Comparison of ENCODE assay signal across 8 cellular contexts in the genomic region with DNA sequence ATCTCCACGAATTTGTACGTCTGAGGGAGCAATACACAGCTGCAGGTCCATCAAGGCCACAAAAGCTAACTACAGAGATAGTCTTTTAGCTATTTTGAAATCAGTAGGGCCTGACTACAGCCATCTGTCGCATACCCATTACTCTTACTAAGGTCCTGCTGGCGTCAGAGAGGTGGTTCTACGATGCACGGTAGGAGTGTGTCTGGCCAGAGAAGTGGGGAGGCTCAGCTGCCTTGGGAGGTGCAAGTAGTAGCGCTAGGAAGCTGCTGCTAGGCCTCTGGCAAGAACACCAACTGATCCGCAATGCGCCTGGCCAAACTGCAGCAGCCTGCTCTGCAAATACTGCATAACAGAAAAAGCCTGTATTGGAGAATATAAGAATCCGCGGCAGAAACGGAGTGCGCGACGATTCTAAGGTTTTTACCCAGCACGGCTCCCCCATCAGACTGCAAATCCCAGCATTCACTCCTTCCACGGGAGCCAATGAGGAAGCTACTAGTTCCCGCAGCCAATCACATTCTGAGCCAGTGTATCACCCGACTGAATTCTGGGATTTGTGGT. TPM values are rescaled to one million over a fixed set of nuclear protein-coding genes. Genes with fewer than 3 reads are reported as not detected.
DNase-seq lines count a peak whose midpoint lies in the region; TF ChIP-seq lines count a peak whose summit lies in the region.

No MANE protein-coding gene starts in this region.

- TF ChIP-seq CTCF in H9 (conservative IDR thresholded peaks at IDR 0.05): no peak
- TF ChIP-seq CTCF in type B pancreatic cell (conservative IDR thresholded peaks at IDR 0.05): no peak

- H3K27me3 Mint-ChIP-seq in H9 (ENCODE audit: low read depth) (0 out of 2 replicates have a peak, but pooled peaks cover 2% of the 10 kb centered on the region), type B pancreatic cell (no peaks in the 10 kb centered on the region)

- H3K4me1 ChIP-seq in H9 (ENCODE audit: insufficient read depth, low read length) (no peaks in the 10 kb centered on the region), trophoblast cell (ENCODE audit: control insufficient read depth in 1 of 2, insufficient read depth in 2 of 2, low read length in 2 of 2) (peaks cover 0 to 2% of the 10 kb centered on the region in 2 experiments)

- H3K27ac Mint-ChIP-seq in H9 (peak overlapping the region; percentile 99 to 100 (median 100)), type B pancreatic cell (peak overlapping the region; percentile 100)

- H3K18ac ChIP-seq in H9 (ENCODE audit: insufficient read length, low read depth, low read length) (peak overlapping the region; percentile 77), trophoblast cell (ENCODE audit: low read length) (peak overlapping the region; percentile 66)

- peaks cover 0 to 9% (median 6%) of the 10 kb centered on the region in 3 experiments; a peak in 6 of 7 replicates for H3K36me3 Mint-ChIP-seq in H9 (ENCODE audit: insufficient read depth in 1 of 3, low read depth in 3 of 3)
- H3K36me3 Mint-ChIP-seq in type B pancreatic cell: no peaks in the 10 kb centered on the region

- H3K23ac ChIP-seq in H9 (ENCODE audit: insufficient read length, low read depth, low read length) (no peak overlapping the region), trophoblast cell (ENCODE audit: low read length) (no peak overlapping the region)

- peak overlapping the region; percentile 88 for H3K14ac ChIP-seq in H9 (ENCODE audit: insufficient read depth, low read length)
- H3K14ac ChIP-seq in trophoblast cell (ENCODE audit: low read length): peak overlapping the region; percentile 49

- H3K4me1 Mint-ChIP-seq in H9: peaks cover 17 to 25% of the 10 kb centered on the region in 2 experiments
- H3K4me1 Mint-ChIP-seq in type B pancreatic cell (ENCODE audit: unreplicated experiment): peaks cover 11% of the 10 kb centered on the region

- peak overlapping the region; percentile 90 for H4K12ac ChIP-seq in trophoblast cell (ENCODE audit: low read depth, low read length)

- H3T11ph ChIP-seq in H9 (ENCODE audit: low read length): no peak overlapping the region

- H4K20me1 ChIP-seq in H9 (ENCODE audit: control insufficient read depth, insufficient read depth, insufficient read length): no peaks in the 10 kb centered on the region

- peak overlapping the region; percentile 90 to 91 for H3K4me3 Mint-ChIP-seq in H9
- peak overlapping the region; percentile 93 for H3K4me3 Mint-ChIP-seq in type B pancreatic cell

- H2BK20ac ChIP-seq in H9 (ENCODE audit: low read depth, low read length, poor library complexity, severe bottlenecking): no peak overlapping the region

- H3K56ac ChIP-seq in H9 (ENCODE audit: insufficient read length, low read depth, low read length): no peak overlapping the region

- H3K9me3 ChIP-seq in H9 (ENCODE audit: control insufficient read depth, low read depth, low read length) (no peaks in the 10 kb centered on the region), trophoblast cell (ENCODE audit: insufficient read depth, low read depth, low read length) (no peaks in the 10 kb centered on the region)

- H3K27ac ChIP-seq in H9 (ENCODE audit: insufficient read length, low read depth, low read length) (peak overlapping the region; percentile 59), trophoblast cell (ENCODE audit: low read depth, low read length) (peak overlapping the region; percentile 81)

- H4K8ac ChIP-seq in H9 (replicated peaks; ENCODE audit: insufficient read length, low read depth, low read length): no peak overlapping the region
- peak overlapping the region; percentile 97 for H4K8ac ChIP-seq in trophoblast cell (ENCODE audit: low read depth, low read length)

- no peak overlapping the region for H2BK12ac ChIP-seq in H9 (ENCODE audit: insufficient read length, low read depth, low read length)
- no peak overlapping the region for H2BK12ac ChIP-seq in trophoblast cell (ENCODE audit: low read length)

- H3K9me3 Mint-ChIP-seq in H9: peaks cover 0 to 4% of the 10 kb centered on the region in 2 experiments; a peak in 1 of 5 replicates
- no peaks in the 10 kb centered on the region for H3K9me3 Mint-ChIP-seq in type B pancreatic cell

- H3K9ac ChIP-seq in H9 (ENCODE audit: extremely low read depth, insufficient read length, low read length) (peak overlapping the region; percentile 95), trophoblast cell (ENCODE audit: low read length) (peak overlapping the region; percentile 83)

- H2BK15ac ChIP-seq in H9 (ENCODE audit: low read depth, low read length): no peak overlapping the region

- DNase-seq in GM03348 (ENCODE audit: low spot score) (peak; percentile 95), H9 (peak; percentile 97), M059J (ENCODE audit: low read depth) (peak; percentile 98), SKM-1 (lab: John Stamatoyannopoulos, UW; ENCODE audit: unreplicated experiment) (peak; percentile 52), cardiac septum (ENCODE audit: low spot score) (peak; percentile 94), trophoblast cell (peak; percentile 94 to 98), type B pancreatic cell (ENCODE audit: extremely low spot score, unreplicated experiment) (peak; percentile 84)
- DNase-seq in activated naive CD8-positive, alpha-beta T cell treated with anti-CD3 and anti-CD28 coated beads, Interleukin-2, amount 50 U/mL, for 16 hours (ENCODE audit: low read depth, low spot score): peak; percentile 70

- H2AFZ ChIP-seq in H9 (ENCODE audit: low read length) (peak overlapping the region; percentile 99), trophoblast cell (ENCODE audit: insufficient read depth, low read length, poor library complexity) (peak overlapping the region; percentile 88)

- no CpG with 5 or more reads among the region's 19 CpGs for WGBS in H9 (ENCODE audit: extremely low coverage, insufficient read length, low lambda C conversion rate)
- no CpG with 5 or more reads among the region's 19 CpGs for WGBS in trophoblast cell (ENCODE audit: extremely low coverage, insufficient coverage, insufficient read length)

- H3K4ac ChIP-seq in H9 (ENCODE audit: low read depth, low read length): no peak overlapping the region
- peak overlapping the region; percentile 30 for H3K4ac ChIP-seq in trophoblast cell (ENCODE audit: low read depth, low read length)

- no peak overlapping the region for H2BK120ac ChIP-seq in H9 (ENCODE audit: low read depth, low read length, poor library complexity, severe bottlenecking)
- peak overlapping the region; percentile 55 for H2BK120ac ChIP-seq in trophoblast cell (ENCODE audit: insufficient read depth, low read length, poor library complexity)

- H3K27me3 ChIP-seq in H9 (ENCODE audit: insufficient read depth, low read length): no peaks in the 10 kb centered on the region
- H3K27me3 ChIP-seq in trophoblast cell (ENCODE audit: insufficient read depth, low read length): no peaks in the 10 kb centered on the region

- H4K91ac ChIP-seq in H9 (ENCODE audit: insufficient read length, low read depth, low read length) (no peak overlapping the region), trophoblast cell (ENCODE audit: low read depth, low read length) (peak overlapping the region; percentile 51)

- peak overlapping the region; percentile 56 for H2BK5ac ChIP-seq in H9 (ENCODE audit: insufficient read length, low read length)
- H2BK5ac ChIP-seq in trophoblast cell (ENCODE audit: low read depth, low read length, poor library complexity): peak overlapping the region; percentile 62

- no peak overlapping the region for H4K5ac ChIP-seq in H9 (ENCODE audit: insufficient read length, low read depth, low read length)

- H3K4me2 ChIP-seq in H9 (ENCODE audit: insufficient read depth, insufficient read length, low read length) (peak overlapping the region; percentile 96), trophoblast cell (ENCODE audit: low read length) (peak overlapping the region; percentile 90)

- H2AK5ac ChIP-seq in H9 (ENCODE audit: insufficient read length, low read length) (no peak overlapping the region), trophoblast cell (ENCODE audit: low read length) (no peak overlapping the region)

- intact Hi-C loops in cardiac septum (cut with DNase I): no loop called here

- H3K36me3 ChIP-seq in trophoblast cell (ENCODE audit: control insufficient read depth in 1 of 2, insufficient read depth in 2 of 2, low read length in 2 of 2): peaks cover 0 to 2% of the 10 kb centered on the region in 2 experiments

- peaks cover 8% of the 10 kb centered on the region for H3K23me2 ChIP-seq in H9 (ENCODE audit: insufficient read length, low read depth, low read length, poor library complexity, severe bottlenecking)

- peak overlapping the region; percentile 73 for H3K4me3 ChIP-seq in trophoblast cell (ENCODE audit: low read depth, low read length)

- H3K79me2 ChIP-seq in H9 (ENCODE audit: insufficient read depth, low read length) (peaks cover 23% of the 10 kb centered on the region; the same call in 1 of the 2 replicates), trophoblast cell (ENCODE audit: control insufficient read depth, insufficient read depth, low read length, poor library complexity) (peaks cover 19% of the 10 kb centered on the region)

- no peaks in the 10 kb centered on the region for H3K79me1 ChIP-seq in H9 (ENCODE audit: insufficient read depth, low read depth, low read length, poor library complexity, severe bottlenecking)
- H3K79me1 ChIP-seq in trophoblast cell (ENCODE audit: low read length): peaks cover 14% of the 10 kb centered on the region

RNA-seq across cellular contexts. Expression of gene CAND1, which starts 0.7 kb away (rescaled TPM):
- 230 and 246 TPM in 2 replicates for total RNA-seq in H9 (2021)
- 58.6 and 96.5 TPM in 2 replicates for total RNA-seq in M059J (2014; rRNA removed; shearing (Covaris generic))
- total RNA-seq in cardiac septum: 48.3 TPM
- 85.1 and 87.6 TPM in 2 replicates for polyA plus RNA-seq in trophoblast cell (2013)
- total RNA-seq in type B pancreatic cell (ENCODE audit: low replicate concordance): 181 and 219 TPM in 2 replicates

Comparison
In these comparisons a context has a peak if more than half of its experiments do, and no peak if none do; other contexts are left out.
1. Peak in every context shown above with its lines: DNase-seq, H3K4me3 ChIP-seq and H3K27ac ChIP-seq.